ENCODE assay signal across 8 cellular contexts in genomic region chr12:122891661-122892525, GRCh38. TPM values are rescaled to one million over a fixed set of nuclear protein-coding genes. Genes with fewer than 3 reads are reported as not detected.
DNase-seq lines count a peak whose midpoint lies in the region; ATAC-seq and TF ChIP-seq lines count a peak whose summit lies in the region.

No MANE protein-coding gene starts in this region.

- H3K9me3 Mint-ChIP-seq in CD4-positive, alpha-beta T cell: no peaks in the 10 kb centered on the region
- no peaks in the 10 kb centered on the region for H3K9me3 Mint-ChIP-seq in nephron

- DNase-seq in CD4-positive, alpha-beta T cell: no peak
- DNase-seq in NCI-H226: peak; percentile 60
- DNase-seq in dorsolateral prefrontal cortex: peak in 1 of 10 donors; percentile 16
- no peak for DNase-seq in activated naive CD4-positive, alpha-beta T cell treated with anti-CD3 and anti-CD28 coated beads, Interleukin-2, amount 50 U/mL, for 16 hours
- DNase-seq in NCI-H1092 (lab: John Stamatoyannopoulos, UW): no peak

- peaks cover 95% of the 10 kb centered on the region for H3K4me1 Mint-ChIP-seq in CD4-positive, alpha-beta T cell (ENCODE audit: low read depth)
- H3K4me1 Mint-ChIP-seq in nephron: peaks cover 77% of the 10 kb centered on the region

- CTCF ChIA-PET in CD4-positive, alpha-beta T cell (lab: Charles Lee): interaction anchor here (1.3 kb wide), 1 partner anchor 11 kb away, joined by 4 read pairs; no protein-coding TSS in a partner anchor

- no peak for TF ChIP-seq CTCF in CD4-positive, alpha-beta T cell (IDR thresholded peaks at IDR 0.05)
- TF ChIP-seq CTCF in dorsolateral prefrontal cortex (IDR thresholded peaks at IDR 0.05 in 54 of 56, conservative IDR thresholded peaks at IDR 0.05 in 2 of 56; ENCODE audit: low read depth in 1 of 56, partially characterized antibody in 56 of 56): no peak
- no peak for TF ChIP-seq CTCF in nephron (IDR thresholded peaks at IDR 0.05; ENCODE audit: unreplicated experiment in 3 of 3)

- intact Hi-C loops in CD4-positive, alpha-beta T cell (cut with DNase I, micrococcal nuclease): loop anchor here in 1 of 2 experiments (2.0 kb wide), 1 partner anchor 17 kb away; no protein-coding TSS in a partner anchor
- intact Hi-C loops in dorsolateral prefrontal cortex (cut with DNase I): loop anchor here in 1 of 2 donors (10.0 kb wide), 1 partner anchor 53 kb away; no protein-coding TSS in a partner anchor

- H3K27ac Mint-ChIP-seq in CD4-positive, alpha-beta T cell: peak overlapping the region; percentile 91
- peak overlapping the region; percentile 80 to 86 (median 85) for H3K27ac Mint-ChIP-seq in nephron

- peak overlapping the region in 55 of 59 donors; percentile 0 to 84 (median 30) for H3K4me3 ChIP-seq in dorsolateral prefrontal cortex

- H3K27ac ChIP-seq in CD4-positive, alpha-beta T cell (ENCODE audit: low read depth, low read length): no peak overlapping the region
- H3K27ac ChIP-seq in dorsolateral prefrontal cortex: peak overlapping the region in 50 of 59 donors; percentile 2 to 82 (median 47)

- no peaks in the 10 kb centered on the region for H3K9me3 ChIP-seq in CD4-positive, alpha-beta T cell (ENCODE audit: control insufficient read depth, low read length)

- POLR2A ChIA-PET in CD4-positive, alpha-beta T cell (lab: Charles Lee): interaction anchor here (0.9 to 1.4 kb wide), 2 partner anchors 12 to 20 kb away, joined by 4 to 6 read pairs; no protein-coding TSS in a partner anchor

- no peaks in the 10 kb centered on the region for H3K27me3 ChIP-seq in CD4-positive, alpha-beta T cell (ENCODE audit: control insufficient read depth, insufficient read depth, low read length)
- no peaks in the 10 kb centered on the region for H3K27me3 ChIP-seq in dorsolateral prefrontal cortex

- no peak overlapping the region for H3K4me3 Mint-ChIP-seq in CD4-positive, alpha-beta T cell
- H3K4me3 Mint-ChIP-seq in nephron: peak overlapping the region; percentile 45 to 83 (median 62)

- ATAC-seq in CD4-positive, alpha-beta T cell (ENCODE audit: poor library complexity): no peak
- no peak for ATAC-seq in GM18861 (IDR thresholded peaks at IDR 0.05; ENCODE audit: unreplicated experiment)
- no peak for ATAC-seq in activated CD4-positive, CD25-positive, alpha-beta regulatory T cell treated with anti-CD3 and anti-CD28 coated beads, Interleukin-2, amount 50 U/mL, for 24 hours

- H3K36me3 Mint-ChIP-seq in CD4-positive, alpha-beta T cell (ENCODE audit: low read depth): peaks cover 32% of the 10 kb centered on the region
- H3K36me3 Mint-ChIP-seq in nephron (ENCODE audit: low read depth): no peaks in the 10 kb centered on the region

- H3K27me3 Mint-ChIP-seq in CD4-positive, alpha-beta T cell: no peaks in the 10 kb centered on the region
- H3K27me3 Mint-ChIP-seq in nephron (ENCODE audit: low read depth): no peaks in the 10 kb centered on the region

RNA-seq across cellular contexts. Expression of gene VPS37B, which starts 4.0 kb away (rescaled TPM):
- total RNA-seq in CD4-positive, alpha-beta T cell: 100 to 1,000 TPM in 1 of 2 experiments, 10 to 100 TPM in 1; 97.7 to 104 TPM
- total RNA-seq in dorsolateral prefrontal cortex: 10 to 100 TPM; 15.8 to 35.3 (median 22.0) TPM

RNA-seq across cellular contexts. Expression of gene HIP1R, which starts 56.6 kb away (rescaled TPM):
- 100 to 1,000 TPM; 184 to 185 TPM for total RNA-seq in CD4-positive, alpha-beta T cell
- 100 to 1,000 TPM in 104 of 120 experiments, 10 to 100 TPM in 16; 38.9 to 309 (median 147) TPM for total RNA-seq in dorsolateral prefrontal cortex
